In genomic region chr15:50655555-50655954, GRCh38 we compare ENCODE assay signal across 21 cellular contexts.
"Had no signal": no experiment of that assay in that cellular context is flagged by ENCODE, and none has a peak within 500 bp of the region (broad histone marks: within the 10 kb centered on the region; RNA-seq: fewer than 3 reads in every experiment).

No MANE protein-coding gene starts in this region.

- H3K27ac Mint-ChIP-seq: type B pancreatic cell had no signal

- H3K36me3 ChIP-seq: prostate gland had no signal

- H3K9me3 Mint-ChIP-seq: naive thymus-derived CD4-positive, alpha-beta T cell; nephron progenitor cell; type B pancreatic cell had no signal

- H3K4me3 Mint-ChIP-seq: naive thymus-derived CD4-positive, alpha-beta T cell; nephron progenitor cell; type B pancreatic cell had no signal

- H3K9me3 ChIP-seq: esophagus squamous epithelium, gastroesophageal sphincter, prostate gland, spleen, suprapubic skin, thyroid gland had no signal

- H3K27me3 ChIP-seq: esophagus squamous epithelium, gastroesophageal sphincter, spleen, suprapubic skin, thyroid gland had no signal

- H3K27ac ChIP-seq: esophagus squamous epithelium, gastroesophageal sphincter, parathyroid adenoma, prostate gland, spleen, suprapubic skin, thyroid gland had no signal

- H3K4me1 ChIP-seq: esophagus squamous epithelium, gastroesophageal sphincter, parathyroid adenoma, prostate gland, spleen, suprapubic skin, thyroid gland had no signal

- H3K4me1 Mint-ChIP-seq: nephron progenitor cell had no signal

- H3K4me3 ChIP-seq: esophagus squamous epithelium, gastroesophageal sphincter, lung, prostate gland, spleen, suprapubic skin, thyroid gland had no signal

- H3K27me3 Mint-ChIP-seq: naive thymus-derived CD4-positive, alpha-beta T cell; type B pancreatic cell had no signal

- ATAC-seq: gastroesophageal sphincter; left lobe of liver; naive thymus-derived CD4-positive, alpha-beta T cell; sciatic nerve; stimulated activated naive CD8-positive, alpha-beta T cell treated with anti-CD3 and anti-CD28 coated beads, Interleukin-15, Interleukin-2, amounts not matched to agents 100 U/mL and 50 U/mL, for 24 hours had no signal

- DNase-seq: effector memory CD4-positive, alpha-beta T cell; esophagus squamous epithelium; foreskin fibroblast; glutamatergic neuron; islet precursor cell; naive thymus-derived CD4-positive, alpha-beta T cell; nephron progenitor cell; spleen; stimulated activated CD4-positive, alpha-beta T cell treated with anti-CD3 and anti-CD28 coated beads, Interleukin-15, amount 100 ng/mL, for 24 hours; stimulated activated CD4-positive, alpha-beta T cell treated with anti-CD3 and anti-CD28 coated beads, Interleukin-1b, Interleukin-23, amount 100 ng/mL, for 48 hours; stimulated activated CD4-positive, alpha-beta T cell treated with anti-CD3 and anti-CD28 coated beads, Interleukin-4, amount 100 ng/mL, for 24 hours; stimulated activated naive CD8-positive, alpha-beta T cell treated with anti-CD3 and anti-CD28 coated beads, Interleukin-15, Interleukin-2, amounts not matched to agents 100 U/mL and 50 U/mL, for 24 hours; thyroid gland had no signal
